Comparison of ENCODE assay signal across 14 cellular contexts in genomic region chr13:33649212-33649917, GRCh38.
DNase-seq lines count a peak whose midpoint lies in the region; ATAC-seq and TF ChIP-seq lines count a peak whose summit lies in the region.
"Had no signal": no experiment of that assay in that cellular context is flagged by ENCODE, and none has a peak within 500 bp of the region (broad histone marks: within the 10 kb centered on the region; RNA-seq: fewer than 3 reads in every experiment).

No MANE protein-coding gene starts in this region.

- no peak for ATAC-seq in GM19452 (IDR thresholded peaks at IDR 0.05; ENCODE audit: unreplicated experiment)
- ATAC-seq: activated naive CD4-positive, alpha-beta T cell treated with anti-CD3 and anti-CD28 coated beads, Interleukin-2, amount 50 U/mL, for 72 hours had no signal

- H3K4me3 ChIP-seq in GM23248: no peak overlapping the region
- no peak overlapping the region for H3K4me3 ChIP-seq in fibroblast of lung (replicated peaks in 1 of 4; ENCODE audit: control extremely low read depth in 1 of 4, insufficient read depth in 1 of 4, low read depth in 3 of 4, low read length in 4 of 4)
- H3K4me3 ChIP-seq in skeletal muscle satellite cell (ENCODE audit: low read length): no peak overlapping the region
- H3K4me3 ChIP-seq: tibial artery had no signal

- H3K9me2 ChIP-seq in GM23248 (ENCODE audit: insufficient read depth): no peaks in the 10 kb centered on the region

- H3F3A ChIP-seq in GM23248 (ENCODE audit: insufficient read depth): peaks cover 18% of the 10 kb centered on the region

- H3K4me1 ChIP-seq in GM23248 (ENCODE audit: insufficient read depth): peaks cover 18% of the 10 kb centered on the region
- peaks cover 3% of the 10 kb centered on the region for H3K4me1 ChIP-seq in fibroblast of lung (ENCODE audit: control insufficient read depth, extremely low read depth, insufficient read depth, low read length)
- H3K4me1 ChIP-seq in skeletal muscle satellite cell (ENCODE audit: control insufficient read depth, insufficient read depth, low read length): peaks cover 19% of the 10 kb centered on the region

- H2AFZ ChIP-seq in GM23248 (no peak overlapping the region), fibroblast of lung (ENCODE audit: low read length) (no peak overlapping the region)

- H3K27ac ChIP-seq in GM23248 (0 out of 2 replicates have a peak overlapping the region, but pooled peaks have one; percentile 6), fibroblast of lung (ENCODE audit: insufficient read depth, low read length) (no peak overlapping the region)
- H3K27ac ChIP-seq: tibial artery had no signal

- H3K27me3 ChIP-seq in GM23248 (replicated peaks; ENCODE audit: insufficient read depth) (no peaks in the 10 kb centered on the region), fibroblast of lung (ENCODE audit: control insufficient read depth, insufficient read depth, low read length) (no peaks in the 10 kb centered on the region), skeletal muscle satellite cell (ENCODE audit: control insufficient read depth, insufficient read depth, low read length) (peaks cover 8% of the 10 kb centered on the region)
- H3K27me3 ChIP-seq: tibial artery had no signal

- TF ChIP-seq CTCF in fibroblast of lung (conservative IDR thresholded peaks at IDR 0.05 in 1 of 2, IDR thresholded peaks at IDR 0.05 in 1 of 2; ENCODE audit: low read depth in 1 of 2, low read length in 2 of 2): no peak

- H3K79me2 ChIP-seq in GM23248 (ENCODE audit: insufficient read depth) (no peaks in the 10 kb centered on the region), fibroblast of lung (ENCODE audit: control insufficient read depth, insufficient read depth, low read length) (no peaks in the 10 kb centered on the region)

- DNase-seq in GM23248 (peak; percentile 65), NCI-H2196 treated with DMSO at 0.1 percent for 48 hours (lab: John Stamatoyannopoulos, UW; ENCODE audit: unreplicated experiment) (peak; percentile 5), fibroblast of lung (ENCODE audit: low read depth in 2 of 2) (peak; percentile 20 to 23), cerebellum (ENCODE audit: low spot score) (no peak), cardiac septum (ENCODE audit: low spot score) (no peak)
- DNase-seq: activated CD4-positive, alpha-beta T cell treated with anti-CD3 and anti-CD28 coated beads, Interleukin-2, amount 10 ng/mL, durations not matched to agents 24 days and 14 days; activated T-cell treated with anti-CD3 and anti-CD28 coated beads for 4 hours; central memory CD4-positive, alpha-beta T cell; RPMI8226; stimulated activated CD4-positive, alpha-beta T cell treated with anti-CD3 and anti-CD28 coated beads, Interleukin-1b, Interleukin-23, amount 100 ng/mL, for 48 hours; tibial artery had no signal

- H3K4me2 ChIP-seq in GM23248 (ENCODE audit: unreplicated experiment) (no peak overlapping the region), fibroblast of lung (ENCODE audit: extremely low read depth, insufficient read depth, low read length) (no peak overlapping the region), skeletal muscle satellite cell (ENCODE audit: low read length) (peak overlapping the region; percentile 41)

- 33 to 35% methylated on average over 6 of the region's 6 CpGs for WGBS in GM23248 (ENCODE audit: low coverage in 1 of 2, low lambda C conversion rate in 2 of 2, missing lambda C conversion rate in 2 of 2), 2 experiments

- intact Hi-C loops in cardiac septum (cut with DNase I): no loop called here

- no peak overlapping the region for H3K9ac ChIP-seq in GM23248
- no peak overlapping the region for H3K9ac ChIP-seq in fibroblast of lung (ENCODE audit: insufficient read depth, low read length)
- no peak overlapping the region for H3K9ac ChIP-seq in skeletal muscle satellite cell (ENCODE audit: low read depth, low read length)

- H3K9me3 ChIP-seq in GM23248 (ENCODE audit: low read depth) (no peaks in the 10 kb centered on the region), fibroblast of lung (ENCODE audit: control insufficient read depth, insufficient read depth, low read depth, low read length) (no peaks in the 10 kb centered on the region), skeletal muscle satellite cell (replicated peaks; ENCODE audit: low read length) (no peaks in the 10 kb centered on the region)
- H3K9me3 ChIP-seq: tibial artery had no signal

- H4K20me1 ChIP-seq in GM23248 (ENCODE audit: insufficient read depth) (no peaks in the 10 kb centered on the region), fibroblast of lung (ENCODE audit: control insufficient read depth, extremely low read depth, insufficient read depth, low read length) (no peaks in the 10 kb centered on the region)

- in situ Hi-C loops in GM23248 (cut with MboI): no loop called here

- H3K36me3 ChIP-seq in GM23248 (ENCODE audit: low read depth) (no peaks in the 10 kb centered on the region), fibroblast of lung (ENCODE audit: control insufficient read depth, insufficient read depth, low read length) (no peaks in the 10 kb centered on the region), skeletal muscle satellite cell (ENCODE audit: insufficient read depth, low read length) (no peaks in the 10 kb centered on the region)
- H3K36me3 ChIP-seq: tibial artery had no signal

Comparison
In these comparisons a context has a peak if more than half of its experiments do, and no peak if none do; other contexts are left out.
1. DNase-seq: peak in GM23248 (single experiment), NCI-H2196 treated with DMSO at 0.1 percent for 48 hours (single experiment) and fibroblast of lung (2 of 2); none in cerebellum (single experiment) and cardiac septum (single experiment).